19 cellular contexts compared by ENCODE assay signal in genomic region chr5:134095887-134096589, GRCh38. TPM values are rescaled to one million over a fixed set of nuclear protein-coding genes. Genes with fewer than 3 reads are reported as not detected.
DNase-seq lines count a peak whose midpoint lies in the region; FAIRE-seq and TF ChIP-seq lines count a peak whose summit lies in the region.
"Had no signal": no experiment of that assay in that cellular context is flagged by ENCODE, and none has a peak within 500 bp of the region (broad histone marks: within the 10 kb centered on the region; RNA-seq: fewer than 3 reads in every experiment).

No MANE protein-coding gene starts in this region.

- H3K27me3 ChIP-seq in BLaER1 treated with 17β-estradiol and CSF1 and Interleukin-3, amounts not matched to agents 10 nM and 100 nM, result peaks cover 0 to 11% (median 0%) of the 10 kb centered on the region in 11 experiments; a peak in 5 of 22 replicates
- H3K27me3 ChIP-seq in Caco-2 (replicated peaks; ENCODE audit: control insufficient read depth, insufficient read depth, low read length), result no peaks in the 10 kb centered on the region

- DNase-seq in NCI-H526 treated with DMSO at 0.1 percent for 48 hours (lab: John Stamatoyannopoulos, UW) (peak; percentile 2), NCI-H526 (lab: John Stamatoyannopoulos, UW) (no peak), kidney (peak; percentile 61), LoVo (ENCODE audit: low spot score) (no peak), Caco-2 (no peak), germinal center (ENCODE audit: low spot score) (no peak)
- DNase-seq in activated naive CD8-positive, alpha-beta T cell treated with anti-CD3 and anti-CD28 coated beads for 36 hours, result no peak
- DNase-seq: Calu3, DMS79 treated with DMSO at 0.1 percent for 48 hours, MM.1S, NCI-H1930, NCI-H2171, NCI-H446 treated with DMSO at 0.1 percent for 48 hours, SJCRH30 had no signal

- H4K20me1 ChIP-seq in BLaER1 treated with 17β-estradiol and CSF1 and Interleukin-3, amounts not matched to agents 10 nM and 100 nM, result no peaks in the 10 kb centered on the region; a peak in 2 of 22 replicates

- H3K9me3 Mint-ChIP-seq in activated naive CD8-positive, alpha-beta T cell treated with anti-CD3 and anti-CD28 coated beads for 36 hours, result no peaks in the 10 kb centered on the region
- H3K9me3 Mint-ChIP-seq in Caco-2 (ENCODE audit: unreplicated experiment), result no peaks in the 10 kb centered on the region

- peak overlapping the region in 1 of 11 experiments; percentile 43; a peak in 1 of 22 replicates for H3K9ac ChIP-seq in BLaER1 treated with 17β-estradiol and CSF1 and Interleukin-3, amounts not matched to agents 10 nM and 100 nM
- H3K9ac ChIP-seq in kidney (ENCODE audit: low read length in 2 of 2), result no peak overlapping the region
- H3K9ac ChIP-seq: KMS-11 had no signal

- H3K4me3 ChIP-seq in BLaER1 treated with 17β-estradiol and CSF1 and Interleukin-3, amounts not matched to agents 10 nM and 100 nM, result no peak overlapping the region
- H3K4me3 ChIP-seq in kidney (ENCODE audit: low read length in 2 of 2) (no peak overlapping the region), Caco-2 (ENCODE audit: low read depth, low read length) (no peak overlapping the region)
- H3K4me3 ChIP-seq: SJCRH30 had no signal

- H3K4me3 Mint-ChIP-seq in activated naive CD8-positive, alpha-beta T cell treated with anti-CD3 and anti-CD28 coated beads for 36 hours, result no peak overlapping the region
- H3K4me3 Mint-ChIP-seq in Caco-2 (ENCODE audit: unreplicated experiment), result no peak overlapping the region

- TF ChIP-seq CTCF in kidney (IDR thresholded peaks at IDR 0.05; ENCODE audit: borderline replicate concordance, extremely low read depth, insufficient read depth), result no peak
- no peak for TF ChIP-seq CTCF in Caco-2 (IDR thresholded peaks at IDR 0.05; ENCODE audit: insufficient read depth in 1 of 2, low read depth in 1 of 2, low read length in 1 of 2, severe bottlenecking in 1 of 2, unreplicated experiment in 1 of 2)

- peak overlapping the region; percentile 44 for H3K27ac Mint-ChIP-seq in activated naive CD8-positive, alpha-beta T cell treated with anti-CD3 and anti-CD28 coated beads for 36 hours
- H3K27ac Mint-ChIP-seq in Caco-2 (ENCODE audit: unreplicated experiment), result no peak overlapping the region

- CTCF ChIA-PET in Caco-2 (lab: Charles Lee), result no interaction called here

- H3K36me3 ChIP-seq in BLaER1 treated with 17β-estradiol and CSF1 and Interleukin-3, amounts not matched to agents 10 nM and 100 nM, result no peaks in the 10 kb centered on the region
- H3K36me3 ChIP-seq in kidney (ENCODE audit: control insufficient read depth in 1 of 2, insufficient read depth in 2 of 2, low read length in 2 of 2), result no peaks in the 10 kb centered on the region
- no peaks in the 10 kb centered on the region for H3K36me3 ChIP-seq in Caco-2 (ENCODE audit: control insufficient read depth, insufficient read depth, low read length)
- H3K36me3 ChIP-seq: SJCRH30 had no signal

- H3K4me2 ChIP-seq in BLaER1 treated with 17β-estradiol and CSF1 and Interleukin-3, amounts not matched to agents 10 nM and 100 nM, result peak overlapping the region; percentile 49 to 79 (median 64)
- H3K4me2 ChIP-seq: KMS-11 had no signal

- POLR2A ChIA-PET in Caco-2 (lab: Charles Lee), result no interaction called here

- no peaks in the 10 kb centered on the region for H3K9me3 ChIP-seq in BLaER1 treated with 17β-estradiol and CSF1 and Interleukin-3, amounts not matched to agents 10 nM and 100 nM (replicated peaks in 1 of 11)
- H3K9me3 ChIP-seq in kidney (ENCODE audit: control insufficient read depth in 1 of 2, low read length in 2 of 2), result no peaks in the 10 kb centered on the region
- no peaks in the 10 kb centered on the region for H3K9me3 ChIP-seq in Caco-2
- H3K9me3 ChIP-seq: SJCRH30 had no signal

- intact Hi-C loops in kidney (cut with DNase I) (no loop called here), Caco-2 (cut with micrococcal nuclease; ENCODE audit: unreplicated experiment) (no loop called here)

- no peak overlapping the region for H3K27ac ChIP-seq in BLaER1 treated with 17β-estradiol and CSF1 and Interleukin-3, amounts not matched to agents 10 nM and 100 nM
- no peak overlapping the region for H3K27ac ChIP-seq in kidney (ENCODE audit: low read depth in 2 of 2, low read length in 2 of 2)
- H3K27ac ChIP-seq: 22Rv1, C4-2B, KMS-11, SJCRH30 had no signal

- no peaks in the 10 kb centered on the region for H3K27me3 Mint-ChIP-seq in activated naive CD8-positive, alpha-beta T cell treated with anti-CD3 and anti-CD28 coated beads for 36 hours
- H3K27me3 Mint-ChIP-seq in Caco-2 (ENCODE audit: insufficient read depth, unreplicated experiment), result no peaks in the 10 kb centered on the region

- H3K4me1 Mint-ChIP-seq in activated naive CD8-positive, alpha-beta T cell treated with anti-CD3 and anti-CD28 coated beads for 36 hours, result peaks cover 83% of the 10 kb centered on the region
- H3K4me1 Mint-ChIP-seq in Caco-2 (ENCODE audit: low read depth, unreplicated experiment), result peaks cover 12% of the 10 kb centered on the region

- H3K4me1 ChIP-seq in BLaER1 treated with 17β-estradiol and CSF1 and Interleukin-3, amounts not matched to agents 10 nM and 100 nM, result peaks cover 33 to 92% (median 61%) of the 10 kb centered on the region in 10 experiments
- peaks cover 0 to 10% of the 10 kb centered on the region in 2 donors for H3K4me1 ChIP-seq in kidney (ENCODE audit: control insufficient read depth in 1 of 2, insufficient read depth in 1 of 2, low read depth in 1 of 2, low read length in 2 of 2)
- peaks cover 19% of the 10 kb centered on the region for H3K4me1 ChIP-seq in Caco-2
- H3K4me1 ChIP-seq: SJCRH30 had no signal

- no peaks in the 10 kb centered on the region for H3K36me3 Mint-ChIP-seq in activated naive CD8-positive, alpha-beta T cell treated with anti-CD3 and anti-CD28 coated beads for 36 hours
- no peaks in the 10 kb centered on the region for H3K36me3 Mint-ChIP-seq in Caco-2 (ENCODE audit: insufficient read depth, unreplicated experiment)

- no TSS peak for BruUV-seq in Caco-2 (replicated peaks; lab: Mats Ljungman, UMichigan)

- no peak for FAIRE-seq in kidney (lab: Jason Lieb, UNC)
- FAIRE-seq: G401.6 had no signal

RNA-seq across cellular contexts. Expression of gene TCF7, which starts 18.4 kb away (rescaled TPM):
- 10 to 100 TPM; 66.4 to 68.7 TPM for total RNA-seq in activated naive CD8-positive, alpha-beta T cell treated with anti-CD3 and anti-CD28 coated beads for 36 hours
- total RNA-seq in kidney (15.6 TPM), Caco-2 (2022) (36.2 and 36.5 TPM in 2 replicates)
- polyA plus RNA-seq in kidney (ENCODE audit: insufficient read depth, low read depth, low replicate concordance), result 1.2 TPM

Comparison
In these comparisons a context has a peak if more than half of its experiments do, and no peak if none do; other contexts are left out.
1. DNase-seq: peak in NCI-H526 treated with DMSO at 0.1 percent for 48 hours (single experiment) and kidney (single experiment); none in NCI-H526 (0 of 2), activated naive CD8-positive, alpha-beta T cell treated with anti-CD3 and anti-CD28 coated beads for 36 hours (single experiment), LoVo (single experiment), Caco-2 (0 of 2) and germinal center (single experiment).